Comparison of ENCODE assay signal across 1 cellular context in genomic region chr16:85159226-85159980, GRCh38.
A peak's percentile ranks its signal among the peaks of the same experiment; 100 is the strongest.
TF ChIP-seq lines count a peak whose summit lies in the region.

No MANE protein-coding gene starts in this region.

TF ChIP-seq in HepG2, 621 proteins besides CTCF, POLR2A, EP300 and RAD21 (continues in another document):
- TF ChIP-seq ZBTB26 (CRISPR knock-in tag; IDR thresholded peaks at IDR 0.05; ENCODE audit: borderline replicate concordance) (peak; percentile 96), ZNF558 (CRISPR knock-in tag; IDR thresholded peaks at IDR 0.05; ENCODE audit: borderline replicate concordance) (peak; percentile 91; the same call in 1 of the 2 replicates), ASH2L (IDR thresholded peaks at IDR 0.05; ENCODE audit: insufficient read length, low read depth, low read length) (peak; percentile 75), SP4 (CRISPR knock-in tag; IDR thresholded peaks at IDR 0.05) (no peak), ZBTB14 (CRISPR knock-in tag; IDR thresholded peaks at IDR 0.05) (0 out of 2 replicates have a peak, but pooled peaks have one; percentile 14), ATF7-NPFF (CRISPR knock-in tag; IDR thresholded peaks at IDR 0.05; ENCODE audit: low read depth) (no peak; the same call in 1 of the 2 replicates), ZNF607 (CRISPR knock-in tag; IDR thresholded peaks at IDR 0.05; ENCODE audit: borderline replicate concordance) (peak; percentile 34), ZBED4 (CRISPR knock-in tag; IDR thresholded peaks at IDR 0.05; ENCODE audit: borderline replicate concordance) (0 out of 2 replicates have a peak, but pooled peaks have one; percentile 21), ZNF781 (CRISPR knock-in tag; IDR thresholded peaks at IDR 0.05; ENCODE audit: borderline replicate concordance, not compliant biosample characterization) (no peak), ZNF639 (CRISPR knock-in tag; conservative IDR thresholded peaks at IDR 0.05) (no peak), TGIF2 (CRISPR knock-in tag; IDR thresholded peaks at IDR 0.05) (peak; percentile 87), ZNF276 (CRISPR knock-in tag; IDR thresholded peaks at IDR 0.05; ENCODE audit: low read depth) (no peak), FOXA1 (IDR thresholded peaks at IDR 0.05) (no peak), FOXA1 (CRISPR knock-in tag; IDR thresholded peaks at IDR 0.05) (no peak), ZNF550 (CRISPR knock-in tag; IDR thresholded peaks at IDR 0.05; ENCODE audit: borderline replicate concordance) (no peak), ZNF382 (CRISPR knock-in tag; IDR thresholded peaks at IDR 0.05; ENCODE audit: borderline replicate concordance) (no peak), FLYWCH1 (CRISPR knock-in tag; IDR thresholded peaks at IDR 0.05) (no peak), RORA (CRISPR knock-in tag; IDR thresholded peaks at IDR 0.05) (0 out of 2 replicates have a peak, but pooled peaks have one; percentile 42), ATF6 (CRISPR knock-in tag; conservative IDR thresholded peaks at IDR 0.05) (no peak), PBX2 (CRISPR knock-in tag; IDR thresholded peaks at IDR 0.05) (no peak), ZBTB43 (CRISPR knock-in tag; conservative IDR thresholded peaks at IDR 0.05) (peak; percentile 55), SCMH1 (CRISPR knock-in tag; IDR thresholded peaks at IDR 0.05; ENCODE audit: borderline replicate concordance) (no peak), GATAD1 (CRISPR knock-in tag; IDR thresholded peaks at IDR 0.05) (no peak), ZNF580 (CRISPR knock-in tag; IDR thresholded peaks at IDR 0.05; ENCODE audit: borderline replicate concordance, low read depth) (no peak), ZHX2 (IDR thresholded peaks at IDR 0.05; ENCODE audit: low read depth) (no peak), ZHX2 (CRISPR knock-in tag; IDR thresholded peaks at IDR 0.05; ENCODE audit: borderline replicate concordance) (no peak), ZBTB20 (CRISPR knock-in tag; IDR thresholded peaks at IDR 0.05; ENCODE audit: borderline replicate concordance, low read depth) (no peak), DBP (CRISPR knock-in tag; IDR thresholded peaks at IDR 0.05; ENCODE audit: not compliant biosample characterization) (no peak), ZNF563 (CRISPR knock-in tag; IDR thresholded peaks at IDR 0.05) (peak; percentile 33; the same call in 1 of the 2 replicates), TIGD3 (CRISPR knock-in tag; IDR thresholded peaks at IDR 0.05; ENCODE audit: borderline replicate concordance) (no peak), ZNF564 (CRISPR knock-in tag; IDR thresholded peaks at IDR 0.05) (no peak; the same call in 1 of the 2 replicates)
